In genomic region chr3:16461463-16462245, GRCh38 we compare ENCODE assay signal across 20 cellular contexts. TPM values are rescaled to one million over a fixed set of nuclear protein-coding genes. Genes with fewer than 3 reads are reported as not detected.
DNase-seq lines count a peak whose midpoint lies in the region; ATAC-seq and TF ChIP-seq lines count a peak whose summit lies in the region.
"Had no signal": no experiment of that assay in that cellular context is flagged by ENCODE, and none has a peak within 500 bp of the region (broad histone marks: within the 10 kb centered on the region; RNA-seq: fewer than 3 reads in every experiment).

No MANE protein-coding gene starts in this region.

- POLR2A ChIA-PET in HEK293 (lab: Yijun Ruan, JAX) = no interaction called here

- peak overlapping the region; percentile 70 for H3K27ac ChIP-seq in CD4-positive, CD25-positive, alpha-beta regulatory T cell (ENCODE audit: insufficient read depth, low read length, poor library complexity, severe bottlenecking)
- H3K27ac ChIP-seq in HEK293 (ENCODE audit: extremely low read depth, low read depth, low read length) (no peak overlapping the region), SJCRH30 (peak overlapping the region; percentile 63), body of pancreas (no peak overlapping the region)
- H3K27ac ChIP-seq: KMS-11, right atrium auricular region had no signal

- peaks cover 20 to 73% (median 50%) of the 10 kb centered on the region in 4 donors for H3K4me1 Mint-ChIP-seq in CD4-positive, CD25-positive, alpha-beta regulatory T cell

- H3K9me3 ChIP-seq in CD4-positive, CD25-positive, alpha-beta regulatory T cell (ENCODE audit: control insufficient read depth in 2 of 2, low read length in 2 of 2) = no peaks in the 10 kb centered on the region
- H3K9me3 ChIP-seq in HEK293 (ENCODE audit: control insufficient read depth, insufficient read depth, low read depth, low read length) = no peaks in the 10 kb centered on the region; the same call in 1 of the 2 replicates
- no peaks in the 10 kb centered on the region for H3K9me3 ChIP-seq in SJCRH30 (replicated peaks)
- no peaks in the 10 kb centered on the region for H3K9me3 ChIP-seq in body of pancreas
- H3K9me3 ChIP-seq: lower lobe of right lung had no signal

- no peak for ATAC-seq in CD4-positive, CD25-positive, alpha-beta regulatory T cell (ENCODE audit: low read depth in 2 of 2)
- ATAC-seq in GM21515 (IDR thresholded peaks at IDR 0.05; ENCODE audit: unreplicated experiment) (no peak), body of pancreas (no peak)
- ATAC-seq: PC-3 had no signal

- no peaks in the 10 kb centered on the region for H3K27me3 Mint-ChIP-seq in CD4-positive, CD25-positive, alpha-beta regulatory T cell
- H3K27me3 Mint-ChIP-seq: activated B cell treated with CpG ODN at 0.5 μM for 24 hours; activated naive CD8-positive, alpha-beta T cell treated with anti-CD3 and anti-CD28 coated beads for 36 hours had no signal

- peak overlapping the region in 1 of 3 donors; percentile 32 for H3K27ac Mint-ChIP-seq in CD4-positive, CD25-positive, alpha-beta regulatory T cell
- H3K27ac Mint-ChIP-seq: activated B cell treated with CpG ODN at 0.5 μM for 24 hours had no signal

- no peak for DNase-seq in CD4-positive, CD25-positive, alpha-beta regulatory T cell
- peak; percentile 86 for DNase-seq in NCI-H2029 (lab: John Stamatoyannopoulos, UW)
- no peak for DNase-seq in SJCRH30
- DNase-seq in KG1 (lab: John Stamatoyannopoulos, UW) = no peak
- DNase-seq in body of pancreas = no peak
- DNase-seq in posterior vena cava (ENCODE audit: low spot score) = no peak
- DNase-seq: ACHN; activated B cell treated with CpG ODN at 0.5 μM for 24 hours; activated CD8-positive, alpha-beta T cell treated with anti-CD3 and anti-CD28 coated beads, Interleukin-2, amount 10 ng/mL, durations not matched to agents 7 days and 5 days; activated T-cell treated with anti-CD3 and anti-CD28 coated beads, Interleukin-2, amount 50 U/mL, for 48 hours; head of caudate nucleus; lower lobe of right lung; NCI-H187; PC-3; SIG-M5 had no signal

- H3K4me3 ChIP-seq in CD4-positive, CD25-positive, alpha-beta regulatory T cell (ENCODE audit: low read depth, low read length) = no peak overlapping the region
- H3K4me3 ChIP-seq in HEK293 (ENCODE audit: low read depth, low read length) (no peak overlapping the region), SJCRH30 (no peak overlapping the region), body of pancreas (no peak overlapping the region)
- H3K4me3 ChIP-seq: lower lobe of right lung, right atrium auricular region had no signal

- intact Hi-C loops in body of pancreas (cut with DNase I) = no loop called here
- intact Hi-C loops in posterior vena cava (cut with DNase I) = no loop called here

- peaks cover 28% of the 10 kb centered on the region for H3K4me1 ChIP-seq in CD4-positive, CD25-positive, alpha-beta regulatory T cell (ENCODE audit: control insufficient read depth, insufficient read depth, low read length, poor library complexity, severe bottlenecking)
- 0 out of 2 replicates have a peak, but pooled peaks cover 4% of the 10 kb centered on the region for H3K4me1 ChIP-seq in HEK293 (ENCODE audit: control insufficient read depth, insufficient read depth, low read length)
- H3K4me1 ChIP-seq in SJCRH30 = peaks cover 21% of the 10 kb centered on the region
- H3K4me1 ChIP-seq in body of pancreas = no peaks in the 10 kb centered on the region
- H3K4me1 ChIP-seq: right atrium auricular region had no signal

- no peak for TF ChIP-seq POLR2A in body of pancreas (IDR thresholded peaks at IDR 0.05)

- CTCF ChIA-PET in HEK293 (lab: Yijun Ruan, JAX) = no interaction called here

- TF ChIP-seq CTCF in HEK293 (tag by site-specific recombination; IDR thresholded peaks at IDR 0.05) = no peak
- TF ChIP-seq CTCF in body of pancreas (IDR thresholded peaks at IDR 0.05) = no peak

- no peak overlapping the region for H3K4me3 Mint-ChIP-seq in CD4-positive, CD25-positive, alpha-beta regulatory T cell
- H3K4me3 Mint-ChIP-seq: activated B cell treated with CpG ODN at 0.5 μM for 24 hours; activated naive CD8-positive, alpha-beta T cell treated with anti-CD3 and anti-CD28 coated beads for 36 hours had no signal

- WGBS in body of pancreas, 2 donors = 76 to 77% methylated on average over 3 of the region's 3 CpGs

- no peaks in the 10 kb centered on the region for H3K9me3 Mint-ChIP-seq in CD4-positive, CD25-positive, alpha-beta regulatory T cell
- H3K9me3 Mint-ChIP-seq: activated B cell treated with CpG ODN at 0.5 μM for 24 hours; activated naive CD8-positive, alpha-beta T cell treated with anti-CD3 and anti-CD28 coated beads for 36 hours had no signal

- peaks cover 17% of the 10 kb centered on the region for H3K36me3 ChIP-seq in CD4-positive, CD25-positive, alpha-beta regulatory T cell (ENCODE audit: control insufficient read depth, insufficient read depth, low read length)
- H3K36me3 ChIP-seq in HEK293 (ENCODE audit: control insufficient read depth in 2 of 2, insufficient read depth in 1 of 2, low read length in 2 of 2) (no peaks in the 10 kb centered on the region), SJCRH30 (no peaks in the 10 kb centered on the region), body of pancreas (replicated peaks in 1 of 2; ENCODE audit: insufficient read depth in 1 of 2, low read depth in 2 of 2) (no peaks in the 10 kb centered on the region)
- H3K36me3 ChIP-seq: lower lobe of right lung, right atrium auricular region had no signal

- H3K36me3 Mint-ChIP-seq in CD4-positive, CD25-positive, alpha-beta regulatory T cell = peaks cover 16% of the 10 kb centered on the region

- no peaks in the 10 kb centered on the region for H3K27me3 ChIP-seq in CD4-positive, CD25-positive, alpha-beta regulatory T cell (ENCODE audit: control insufficient read depth, insufficient read depth, low read length)
- H3K27me3 ChIP-seq in SJCRH30 (no peaks in the 10 kb centered on the region), body of pancreas (no peaks in the 10 kb centered on the region)
- H3K27me3 ChIP-seq: right atrium auricular region had no signal

TF ChIP-seq in HEK293, 187 proteins besides CTCF, POLR2A, EP300 and RAD21:
- peak; percentile 32; the same call in 1 of the 2 replicates for TF ChIP-seq ZNF133 (tag by site-specific recombination; IDR thresholded peaks at IDR 0.05)
- peak; percentile 51 for TF ChIP-seq PRDM6 (tag by site-specific recombination; IDR thresholded peaks at IDR 0.05)
- no peak for TF ChIP-seq ZNF692 (tag by site-specific recombination; IDR thresholded peaks at IDR 0.05)
- peak; percentile 88 for TF ChIP-seq WT1 (tag by site-specific recombination; IDR thresholded peaks at IDR 0.05)

RNA-seq across cellular contexts. Expression of gene RFTN1, which starts 51.8 kb away (rescaled TPM):
- 110 TPM for total RNA-seq in CD4-positive, CD25-positive, alpha-beta regulatory T cell
- 100 to 1,000 TPM in 2 of 4 donors, 10 to 100 TPM in 2; 87.1 to 111 (median 97.5) TPM for polyA plus RNA-seq in CD4-positive, CD25-positive, alpha-beta regulatory T cell
- 17.0 and 20.1 TPM in 2 replicates for total RNA-seq in SJCRH30 (2014; rRNA removed; shearing (Covaris generic))
- total RNA-seq in body of pancreas (10 to 100 TPM in 1 of 2 donors, 1 to 10 TPM in 1; 6.5 to 28.0 TPM), posterior vena cava (100 to 1,000 TPM in 1 of 2 donors, 10 to 100 TPM in 1; 72.2 to 102 TPM)

Comparison
In these comparisons a context has a peak if more than half of its experiments do, and no peak if none do; other contexts are left out.
1. H3K27ac ChIP-seq: peak in CD4-positive, CD25-positive, alpha-beta regulatory T cell (single experiment) and SJCRH30 (single experiment); none in HEK293 (single experiment) and body of pancreas (0 of 4).